ENCODE assay signal across 22 cellular contexts in the genomic region with DNA sequence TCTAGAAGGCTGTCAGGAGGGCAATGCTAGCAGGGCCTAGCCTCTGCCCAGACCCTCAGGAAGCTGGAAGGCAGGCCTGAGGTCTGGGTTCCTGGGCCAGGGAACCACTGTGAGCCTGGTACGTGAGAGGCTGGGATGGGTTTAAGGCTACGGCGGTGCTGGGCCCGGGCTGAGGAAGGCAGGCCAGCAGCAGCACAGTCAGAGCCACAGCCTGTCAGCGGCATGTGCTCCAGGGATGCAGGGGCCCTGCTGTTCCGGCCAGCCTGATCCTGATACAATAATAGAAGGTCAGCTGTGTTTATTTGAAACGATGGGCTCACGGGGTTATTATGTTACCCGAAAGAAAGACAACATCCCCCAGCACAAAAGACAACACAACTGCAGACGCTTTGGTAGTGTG.
DNase-seq lines count a peak whose midpoint lies in the region; ATAC-seq and TF ChIP-seq lines count a peak whose summit lies in the region.
"Had no signal": no experiment of that assay in that cellular context is flagged by ENCODE, and none has a peak within 500 bp of the region (broad histone marks: within the 10 kb centered on the region; RNA-seq: fewer than 3 reads in every experiment).

No MANE protein-coding gene starts in this region.

- no peak overlapping the region for H4K5ac ChIP-seq in IMR-90 (ENCODE audit: low read depth, low read length)

- H3K4me1 Mint-ChIP-seq in T-cell: no peaks in the 10 kb centered on the region
- H3K4me1 Mint-ChIP-seq: activated naive CD4-positive, alpha-beta T cell treated with anti-CD3 and anti-CD28 coated beads, Interleukin-2, amount 50 U/mL, for 24 hours; naive B cell had no signal

- no peak overlapping the region for H3K56ac ChIP-seq in IMR-90 (ENCODE audit: extremely low read depth, insufficient read depth, low read length)

- peak overlapping the region; percentile 36 for H3K23ac ChIP-seq in IMR-90 (ENCODE audit: low read depth, low read length)
- peak overlapping the region; percentile 8 for H3K23ac ChIP-seq in neuronal stem cell (ENCODE audit: low read depth, low read length, poor library complexity)

- H3K27me3 ChIP-seq in IMR-90 (ENCODE audit: control insufficient read depth, insufficient read depth, low read length): no peaks in the 10 kb centered on the region
- H3K27me3 ChIP-seq in neuronal stem cell (ENCODE audit: control insufficient read depth in 3 of 3, insufficient read depth in 3 of 3, low read depth in 1 of 3, low read length in 3 of 3): no peaks in the 10 kb centered on the region

- TF ChIP-seq RAD21 in IMR-90 (IDR thresholded peaks at IDR 0.05; ENCODE audit: low read length): no peak

- H3K36me3 Mint-ChIP-seq in T-cell: no peaks in the 10 kb centered on the region
- H3K36me3 Mint-ChIP-seq: activated naive CD4-positive, alpha-beta T cell treated with anti-CD3 and anti-CD28 coated beads, Interleukin-2, amount 50 U/mL, for 24 hours; naive B cell had no signal

- no peak overlapping the region for H3K27ac ChIP-seq in IMR-90 (ENCODE audit: insufficient read depth, low read length)
- no peak overlapping the region for H3K27ac ChIP-seq in neuronal stem cell (replicated peaks; ENCODE audit: low read length)
- H3K27ac ChIP-seq: KMS-11 had no signal

- H2BK12ac ChIP-seq in neuronal stem cell (ENCODE audit: low read length): peak overlapping the region; percentile 93

- peaks cover 0 to 2% of the 10 kb centered on the region in 2 donors for H3K27me3 Mint-ChIP-seq in T-cell
- H3K27me3 Mint-ChIP-seq: activated naive CD4-positive, alpha-beta T cell treated with anti-CD3 and anti-CD28 coated beads, Interleukin-2, amount 50 U/mL, for 24 hours; naive B cell had no signal

- H3K14ac ChIP-seq in IMR-90 (replicated peaks; ENCODE audit: low read depth, low read length): peak overlapping the region; percentile 39; the same call in 1 of the 2 replicates
- peak overlapping the region; percentile 10 for H3K14ac ChIP-seq in neuronal stem cell (ENCODE audit: low read length)

- in situ Hi-C loops in IMR-90 (cut with MboI; ENCODE audit: low sequenced_read_pairs): no loop called here

- no peak overlapping the region for H2BK5ac ChIP-seq in IMR-90 (ENCODE audit: low read depth, low read length, poor library complexity, severe bottlenecking)
- H2BK5ac ChIP-seq in neuronal stem cell (ENCODE audit: low read length): no peak overlapping the region

- intact Hi-C loops in IMR-90 (cut with micrococcal nuclease): no loop called here

- CTCF ChIA-PET in IMR-90 (lab: Yijun Ruan, JAX) (no interaction called here), T-cell (lab: Charles Lee) (interaction anchor here in 1 of 2 donors (0.7 kb wide), 1 partner anchor 11 kb away, joined by 3 read pairs; no protein-coding TSS in a partner anchor)

- H2AK5ac ChIP-seq in IMR-90 (ENCODE audit: low read depth, low read length): peak overlapping the region; percentile 21; the same call in 1 of the 2 replicates
- peak overlapping the region; percentile 68 for H2AK5ac ChIP-seq in neuronal stem cell (ENCODE audit: low read depth, low read length)

- POLR2A ChIA-PET in IMR-90 (lab: Charles Lee; ENCODE audit: unreplicated experiment) (no interaction called here), T-cell (lab: Charles Lee) (no interaction called here)

- WGBS in IMR-90 (ENCODE audit: extremely low coverage in 2 of 2, insufficient read length in 1 of 2), 2 experiments: no CpG with 5 or more reads among the region's 10 CpGs
- no CpG with 5 or more reads among the region's 10 CpGs for WGBS in neuronal stem cell (ENCODE audit: extremely low coverage in 2 of 2, insufficient read length in 2 of 2, insufficient replicate concordance in 1 of 2), 2 donors

- H2BK20ac ChIP-seq in IMR-90 (ENCODE audit: low read depth, low read length): no peak overlapping the region

- H3K36me3 ChIP-seq in IMR-90 (ENCODE audit: control insufficient read depth, insufficient read depth, low read length): no peaks in the 10 kb centered on the region
- H3K36me3 ChIP-seq in neuronal stem cell (replicated peaks in 1 of 2; ENCODE audit: control insufficient read depth in 2 of 2, insufficient read depth in 2 of 2, low read length in 2 of 2): no peaks in the 10 kb centered on the region

- no peak overlapping the region for H3K27ac Mint-ChIP-seq in T-cell
- H3K27ac Mint-ChIP-seq: activated naive CD4-positive, alpha-beta T cell treated with anti-CD3 and anti-CD28 coated beads, Interleukin-2, amount 50 U/mL, for 24 hours; progenitor cell of endocrine pancreas had no signal

- H3K9me3 Mint-ChIP-seq in T-cell: no peaks in the 10 kb centered on the region
- H3K9me3 Mint-ChIP-seq: activated naive CD4-positive, alpha-beta T cell treated with anti-CD3 and anti-CD28 coated beads, Interleukin-2, amount 50 U/mL, for 24 hours; naive B cell had no signal

- 0 out of 2 replicates have a peak, but pooled peaks cover 4% of the 10 kb centered on the region for H4K20me1 ChIP-seq in IMR-90 (ENCODE audit: insufficient read depth, low read length)

- H2BK15ac ChIP-seq in IMR-90 (ENCODE audit: low read depth, low read length) (no peak overlapping the region; the same call in 2 of the 3 replicates), neuronal stem cell (ENCODE audit: low read length) (peak overlapping the region; percentile 33)

- DNase-seq in AG08395 (ENCODE audit: low spot score) (peak; percentile 31), IMR-90 (no peak), choroid plexus epithelial cell (ENCODE audit: low read depth) (peak; percentile 81), neuronal stem cell (ENCODE audit: low spot score) (peak; percentile 18), activated T-cell treated with anti-CD3 and anti-CD28 coated beads for 4 hours (no peak), HPDE6-E6E7 (ENCODE audit: extremely low spot score) (no peak), T-cell (no peak), HuH-7 (ENCODE audit: low spot score) (no peak)
- DNase-seq: activated CD8-positive, alpha-beta memory T cell treated with anti-CD3 and anti-CD28 coated beads for 24 hours; COR-L47; cortex of kidney; hypothalamus; MV-4-11; naive B cell; NCI-H2081 treated with DMSO at 0.1 percent for 48 hours; NCI-H774; stimulated activated CD4-positive, alpha-beta T cell treated with anti-CD3 and anti-CD28 coated beads, Interleukin-12 subunit alpha, Interleukin-12 subunit beta, amount 100 ng/mL, for 4 hours; stimulated activated CD8-positive, alpha-beta memory T cell treated with anti-CD3 and anti-CD28 coated beads, Interleukin-4, amount 100 ng/mL, for 48 hours had no signal

- no peak overlapping the region for H3K18ac ChIP-seq in IMR-90 (ENCODE audit: low read depth, low read length)
- H3K18ac ChIP-seq in neuronal stem cell (ENCODE audit: low read length): peak overlapping the region; percentile 83

- no peak overlapping the region for H3K4me3 Mint-ChIP-seq in T-cell
- H3K4me3 Mint-ChIP-seq: activated naive CD4-positive, alpha-beta T cell treated with anti-CD3 and anti-CD28 coated beads, Interleukin-2, amount 50 U/mL, for 24 hours had no signal

- peak overlapping the region; percentile 48 for H2AK9ac ChIP-seq in IMR-90 (replicated peaks; ENCODE audit: low read depth, low read length, poor library complexity)

- peak overlapping the region; percentile 40 for H2AFZ ChIP-seq in IMR-90 (replicated peaks; ENCODE audit: low read length, poor library complexity)
- peak overlapping the region; percentile 75 for H2AFZ ChIP-seq in neuronal stem cell (ENCODE audit: low read length)

- BruUV-seq in IMR-90 (replicated peaks; lab: Mats Ljungman, UMichigan): no TSS peak

- H3K79me1 ChIP-seq in IMR-90 (ENCODE audit: low read depth in 1 of 2, low read length in 2 of 2): no peaks in the 10 kb centered on the region
- no peaks in the 10 kb centered on the region for H3K79me1 ChIP-seq in neuronal stem cell (ENCODE audit: low read depth, low read length)

- H3K4me1 ChIP-seq in IMR-90 (ENCODE audit: control insufficient read depth, insufficient read depth, low read length) (peaks cover 10% of the 10 kb centered on the region; the same call in 1 of the 2 replicates), neuronal stem cell (ENCODE audit: control insufficient read depth in 2 of 2, insufficient read depth in 1 of 2, low read depth in 1 of 2, low read length in 2 of 2) (peaks cover 27 to 42% of the 10 kb centered on the region in 2 donors)

- ATAC-seq in IMR-90 (ENCODE audit: low read depth): peak; percentile 31; the same call in 1 of the 2 replicates
- ATAC-seq in T-cell (replicated peaks in 1 of 4): no peak
- ATAC-seq: Panc1 had no signal

- H3K4me3 ChIP-seq in IMR-90 (ENCODE audit: insufficient read depth, low read depth, low read length) (no peak overlapping the region), choroid plexus epithelial cell (ENCODE audit: low read depth, low read length) (no peak overlapping the region), neuronal stem cell (ENCODE audit: low read length in 2 of 2) (no peak overlapping the region)

- peak overlapping the region; percentile 73; the same call in 1 of the 2 replicates for H3K4ac ChIP-seq in IMR-90 (ENCODE audit: low read depth, low read length)
- H3K4ac ChIP-seq in neuronal stem cell (ENCODE audit: low read length): no peak overlapping the region

- TF ChIP-seq POLR2A in IMR-90 (IDR thresholded peaks at IDR 0.05; ENCODE audit: low read depth, low read length): no peak

- no peak overlapping the region for H3K9ac ChIP-seq in IMR-90 (ENCODE audit: low read depth, low read length)
- peak overlapping the region; percentile 47 for H3K9ac ChIP-seq in neuronal stem cell (ENCODE audit: low read depth, low read length, poor library complexity)
- H3K9ac ChIP-seq: KMS-11 had no signal

- H3K9me1 ChIP-seq in IMR-90 (ENCODE audit: insufficient read depth, low read length): peaks cover 15% of the 10 kb centered on the region; the same call in 1 of the 2 replicates

- H4K8ac ChIP-seq in IMR-90 (ENCODE audit: low read depth in 2 of 2, low read length in 2 of 2) (peak overlapping the region; percentile 54 to 58; a peak in 1 of 4 replicates), neuronal stem cell (ENCODE audit: low read depth, low read length) (no peak overlapping the region)

- dilution Hi-C loops in IMR-90 (cut with HindIII; ENCODE audit: low sequenced_read_pairs, unreplicated experiment): no loop called here

- no peak overlapping the region for H2BK120ac ChIP-seq in IMR-90 (ENCODE audit: low read depth, low read length)
- H2BK120ac ChIP-seq in neuronal stem cell (ENCODE audit: low read depth, low read length): no peak overlapping the region

- TF ChIP-seq CTCF in IMR-90 (conservative IDR thresholded peaks at IDR 0.05; ENCODE audit: low read depth, low read length): no peak
- no peak for TF ChIP-seq CTCF in choroid plexus epithelial cell (conservative IDR thresholded peaks at IDR 0.05; ENCODE audit: low read depth, low read length)

- H3K9me3 ChIP-seq in IMR-90 (ENCODE audit: control insufficient read depth, insufficient read depth, low read length): no peaks in the 10 kb centered on the region
- no peaks in the 10 kb centered on the region for H3K9me3 ChIP-seq in neuronal stem cell (replicated peaks in 1 of 2; ENCODE audit: control insufficient read depth in 2 of 2, insufficient read depth in 1 of 2, low read depth in 1 of 2, low read length in 2 of 2)

- peak overlapping the region; percentile 23 for H4K91ac ChIP-seq in IMR-90 (ENCODE audit: insufficient read depth, low read depth, low read length)
- no peak overlapping the region for H4K91ac ChIP-seq in neuronal stem cell (ENCODE audit: low read depth, low read length, poor library complexity)

- H3K4me2 ChIP-seq in IMR-90 (ENCODE audit: low read depth, low read length) (no peak overlapping the region), neuronal stem cell (ENCODE audit: insufficient read depth, low read length, poor library complexity, severe bottlenecking) (no peak overlapping the region)
- H3K4me2 ChIP-seq: KMS-11 had no signal

Comparison
In these comparisons a context has a peak if more than half of its experiments do, and no peak if none do; other contexts are left out.
1. DNase-seq: peak in AG08395 (single experiment), choroid plexus epithelial cell (single experiment) and neuronal stem cell (single experiment); none in IMR-90 (single experiment), activated T-cell treated with anti-CD3 and anti-CD28 coated beads for 4 hours (single experiment), HPDE6-E6E7 (single experiment), T-cell (0 of 34) and HuH-7 (single experiment).